Comparison of ENCODE assay signal across 15 cellular contexts in genomic region chr4:169493164-169493524, GRCh38.
DNase-seq lines count a peak whose midpoint lies in the region; TF ChIP-seq lines count a peak whose summit lies in the region.
"Had no signal": no experiment of that assay in that cellular context is flagged by ENCODE, and none has a peak within 500 bp of the region (broad histone marks: within the 10 kb centered on the region; RNA-seq: fewer than 3 reads in every experiment).

No MANE protein-coding gene starts in this region.

- no peak overlapping the region for H3K9ac ChIP-seq in adipocyte (ENCODE audit: low read length)

- no peaks in the 10 kb centered on the region for H3K79me2 ChIP-seq in osteoblast (ENCODE audit: insufficient read depth, low read length)

- H3K36me3 ChIP-seq in adipocyte (ENCODE audit: control insufficient read depth, insufficient read depth, low read length, severe bottlenecking) (peaks cover 3% of the 10 kb centered on the region), osteoblast (ENCODE audit: insufficient read depth, low read length) (no peaks in the 10 kb centered on the region)

- H3K27me3 Mint-ChIP-seq in CD14-positive monocyte (ENCODE audit: low read depth in 3 of 3): peaks cover 0 to 1% (median 0%) of the 10 kb centered on the region in 3 donors
- H3K27me3 Mint-ChIP-seq: B cell; CD8-positive, alpha-beta memory T cell; IgD-negative memory B cell had no signal

- H3K36me3 Mint-ChIP-seq in CD14-positive monocyte: no peaks in the 10 kb centered on the region

- H3K4me2 ChIP-seq in osteoblast (ENCODE audit: insufficient read depth, low read length): no peak overlapping the region
- H3K4me2 ChIP-seq: GM23338 had no signal

- H3K27ac ChIP-seq in osteoblast (ENCODE audit: low read depth, low read length): no peak overlapping the region
- H3K27ac ChIP-seq: HL-60 had no signal

- H2AFZ ChIP-seq in osteoblast (ENCODE audit: low read length): no peak overlapping the region
- H2AFZ ChIP-seq: GM23338 had no signal

- peaks cover 6 to 18% (median 9%) of the 10 kb centered on the region in 7 donors for H3K9me3 Mint-ChIP-seq in CD14-positive monocyte

- H3K4me1 Mint-ChIP-seq in CD14-positive monocyte: peaks cover 4% of the 10 kb centered on the region
- H3K4me1 Mint-ChIP-seq: B cell, GM23338 had no signal

- TF ChIP-seq CTCF in CD14-positive monocyte (IDR thresholded peaks at IDR 0.05) (peak; percentile 45), LNCAP (IDR thresholded peaks at IDR 0.05) (peak; percentile 17; the same call in 1 of the 2 replicates), osteoblast (IDR thresholded peaks at IDR 0.05; ENCODE audit: extremely low read depth, low read depth, low read length) (peak; percentile 2)

- H3K9me3 ChIP-seq in adipocyte (ENCODE audit: control insufficient read depth, low read length): peaks cover 9% of the 10 kb centered on the region
- H3K9me3 ChIP-seq in osteoblast (ENCODE audit: low read depth, low read length): no peaks in the 10 kb centered on the region

- H3K27ac Mint-ChIP-seq in CD14-positive monocyte: no peak overlapping the region
- H3K27ac Mint-ChIP-seq: B cell, GM23338, IgD-negative memory B cell had no signal

- intact Hi-C loops in CD14-positive monocyte (cut with micrococcal nuclease): loop anchor here in 1 of 2 donors (5.0 kb wide), 1 partner anchor 571 kb away; no protein-coding TSS in a partner anchor

- no peak overlapping the region for H3K4me3 Mint-ChIP-seq in CD14-positive monocyte
- H3K4me3 Mint-ChIP-seq: B cell, GM23338, IgD-negative memory B cell had no signal

- DNase-seq in CD14-positive monocyte (ENCODE audit: low spot score): no peak
- DNase-seq in adipocyte (ENCODE audit: low read depth): peak; percentile 9
- DNase-seq in osteoblast (ENCODE audit: insufficient read length, low spot score, missing footprints): no peak
- DNase-seq in NCI-H146 (lab: John Stamatoyannopoulos, UW): no peak
- DNase-seq in NCI-H82 treated with DMSO at 0.1 percent for 48 hours (lab: John Stamatoyannopoulos, UW; ENCODE audit: unreplicated experiment): no peak
- DNase-seq in COR-L47 (lab: John Stamatoyannopoulos, UW): no peak
- DNase-seq: GDM1, NCI-H446 treated with DMSO at 0.1 percent for 48 hours had no signal

- no peaks in the 10 kb centered on the region for H4K20me1 ChIP-seq in osteoblast (ENCODE audit: insufficient read depth, low read length)

- H3K4me1 ChIP-seq in adipocyte (ENCODE audit: control insufficient read depth, insufficient read depth, low read length): no peaks in the 10 kb centered on the region
- no peaks in the 10 kb centered on the region for H3K4me1 ChIP-seq in osteoblast (ENCODE audit: insufficient read depth, low read length)

- H3K27me3 ChIP-seq in adipocyte (replicated peaks; ENCODE audit: control insufficient read depth, insufficient read depth, low read length): no peaks in the 10 kb centered on the region
- no peaks in the 10 kb centered on the region for H3K27me3 ChIP-seq in osteoblast (ENCODE audit: insufficient read depth, low read length)

- H3K4me3 ChIP-seq in adipocyte (ENCODE audit: low read length) (no peak overlapping the region), osteoblast (ENCODE audit: insufficient read depth, low read length) (no peak overlapping the region)
- H3K4me3 ChIP-seq: GM12878, GM23338 had no signal
